Comparison of ENCODE assay signal across 1 cellular context in genomic region chr11:2196970-2197770, GRCh38.
TF ChIP-seq lines count a peak whose summit lies in the region.

No MANE protein-coding gene starts in this region.

TF ChIP-seq in HCT116, 20 proteins besides CTCF, POLR2A, EP300 and RAD21 (continued from another document):
- no peak for TF ChIP-seq REST (IDR thresholded peaks at IDR 0.05; ENCODE audit: low read depth)
- no peak for TF ChIP-seq SP1 (IDR thresholded peaks at IDR 0.05; ENCODE audit: low read depth)
- TF ChIP-seq POLR2AphosphoS5 (IDR thresholded peaks at IDR 0.05; ENCODE audit: low read depth, low read length): no peak
- no peak for TF ChIP-seq CEBPB (IDR thresholded peaks at IDR 0.05; ENCODE audit: low read depth)
- no peak for TF ChIP-seq SRF (IDR thresholded peaks at IDR 0.05; ENCODE audit: low read depth)
- no peak for TF ChIP-seq YY1 (IDR thresholded peaks at IDR 0.05; ENCODE audit: extremely low read depth, insufficient replicate concordance, low read depth, low read length)
- no peak for TF ChIP-seq ATF3 (IDR thresholded peaks at IDR 0.05)
- no peak for TF ChIP-seq ELF1 (IDR thresholded peaks at IDR 0.05; ENCODE audit: borderline replicate concordance, low read depth)
TF ChIP-seq in HCT116: peak in this region for 0.
